14 cellular contexts compared by ENCODE assay signal in the genomic region with DNA sequence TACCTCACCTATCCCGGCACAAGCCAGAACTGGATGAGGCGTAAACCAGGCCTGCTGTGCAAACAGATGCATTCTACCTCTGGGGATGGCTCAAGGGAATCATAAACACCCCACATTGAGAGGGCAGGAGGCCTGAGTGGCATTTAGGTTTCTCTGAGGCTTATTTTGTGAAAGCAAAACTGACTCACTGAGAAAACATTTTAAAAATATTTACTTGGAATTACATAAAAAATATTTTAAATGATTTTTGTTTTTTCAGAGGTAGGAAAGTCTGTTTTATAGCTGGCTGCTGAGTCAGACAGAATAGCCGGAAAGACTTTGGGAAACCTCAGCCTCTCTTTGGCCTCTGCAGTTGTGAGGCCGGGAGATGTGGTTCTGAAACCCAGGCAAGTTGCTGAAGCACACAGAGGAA.
DNase-seq lines count a peak whose midpoint lies in the region; ATAC-seq and TF ChIP-seq lines count a peak whose summit lies in the region.
"Had no signal": no experiment of that assay in that cellular context is flagged by ENCODE, and none has a peak within 500 bp of the region (broad histone marks: within the 10 kb centered on the region; RNA-seq: fewer than 3 reads in every experiment).

No MANE protein-coding gene starts in this region.

- no peaks in the 10 kb centered on the region for H3K4me1 Mint-ChIP-seq in mesothelial cell of epicardium
- H3K4me1 Mint-ChIP-seq: activated CD4-positive, alpha-beta T cell treated with anti-CD3 and anti-CD28 coated beads for 36 hours; CD4-positive, CD25-positive, alpha-beta regulatory T cell had no signal

- TF ChIP-seq CTCF in AG10803 (conservative IDR thresholded peaks at IDR 0.05; ENCODE audit: low read length) = no peak
- TF ChIP-seq CTCF in astrocyte of the spinal cord (IDR thresholded peaks at IDR 0.05; ENCODE audit: low read depth, low read length) = no peak
- no peak for TF ChIP-seq CTCF in esophagus squamous epithelium (IDR thresholded peaks at IDR 0.05)
- TF ChIP-seq CTCF in mesothelial cell of epicardium (IDR thresholded peaks at IDR 0.05; ENCODE audit: unreplicated experiment) = no peak

- DNase-seq in AG10803 (ENCODE audit: low read depth) = peak; percentile 91
- DNase-seq in HS-27A (ENCODE audit: low read depth) = peak; percentile 95
- peak; percentile 78 for DNase-seq in astrocyte of the spinal cord (ENCODE audit: low read depth, low spot score)
- peak; percentile 55 for DNase-seq in myocyte (ENCODE audit: low read depth)
- DNase-seq in esophagus squamous epithelium (lab: John Stamatoyannopoulos, UW) = no peak
- DNase-seq in mesothelial cell of epicardium (ENCODE audit: low spot score in 2 of 2, unreplicated experiment in 2 of 2) = no peak
- DNase-seq: activated CD4-positive, alpha-beta T cell treated with anti-CD3 and anti-CD28 coated beads for 36 hours; activated T-cell treated with anti-CD3 and anti-CD28 coated beads, Interleukin-2, amount 50 U/mL, for 72 hours; CD4-positive, CD25-positive, alpha-beta regulatory T cell; OCI-M1; posterior cingulate gyrus had no signal

- H3K36me3 Mint-ChIP-seq in mesothelial cell of epicardium = no peaks in the 10 kb centered on the region
- H3K36me3 Mint-ChIP-seq: CD4-positive, CD25-positive, alpha-beta regulatory T cell had no signal

- H3K4me3 Mint-ChIP-seq in mesothelial cell of epicardium = no peak overlapping the region
- H3K4me3 Mint-ChIP-seq: activated CD4-positive, alpha-beta T cell treated with anti-CD3 and anti-CD28 coated beads for 36 hours; activated T-cell treated with anti-CD3 and anti-CD28 coated beads, Interleukin-2, amount 50 U/mL, for 72 hours; CD4-positive, CD25-positive, alpha-beta regulatory T cell had no signal

- 55 to 61% methylated on average over 4 of the region's 4 CpGs for WGBS in esophagus squamous epithelium, 2 donors

- no peak overlapping the region for H3K4me3 ChIP-seq in AG10803 (ENCODE audit: low read length)
- H3K4me3 ChIP-seq in astrocyte of the spinal cord (ENCODE audit: low read depth, low read length) = no peak overlapping the region
- H3K4me3 ChIP-seq in esophagus squamous epithelium = no peak overlapping the region
- H3K4me3 ChIP-seq: ascending aorta had no signal

- no peaks in the 10 kb centered on the region for H3K9me3 ChIP-seq in esophagus squamous epithelium
- H3K9me3 ChIP-seq: ascending aorta had no signal

- H3K9me3 Mint-ChIP-seq in mesothelial cell of epicardium = no peaks in the 10 kb centered on the region

- TF ChIP-seq POLR2A in esophagus squamous epithelium (IDR thresholded peaks at IDR 0.05) = no peak

- H3K27ac ChIP-seq in esophagus squamous epithelium = no peak overlapping the region
- H3K27ac ChIP-seq: ascending aorta had no signal

- in situ Hi-C loops in astrocyte of the spinal cord (cut with HindIII; ENCODE audit: low sequenced_read_pairs) = no loop called here

- no peaks in the 10 kb centered on the region for H3K4me1 ChIP-seq in esophagus squamous epithelium
- H3K4me1 ChIP-seq: ascending aorta had no signal

- no peaks in the 10 kb centered on the region for H3K27me3 ChIP-seq in esophagus squamous epithelium
- H3K27me3 ChIP-seq: ascending aorta had no signal

- peaks cover 19% of the 10 kb centered on the region for H3K27me3 Mint-ChIP-seq in mesothelial cell of epicardium (ENCODE audit: low read depth)
- H3K27me3 Mint-ChIP-seq: activated CD4-positive, alpha-beta T cell treated with anti-CD3 and anti-CD28 coated beads for 36 hours; CD4-positive, CD25-positive, alpha-beta regulatory T cell had no signal

- no peaks in the 10 kb centered on the region for H3K36me3 ChIP-seq in esophagus squamous epithelium
- H3K36me3 ChIP-seq: ascending aorta had no signal

- intact Hi-C loops in esophagus squamous epithelium (cut with DNase I) = no loop called here

- ATAC-seq in GM21825 (IDR thresholded peaks at IDR 0.05; ENCODE audit: unreplicated experiment) (no peak), GM19467 (IDR thresholded peaks at IDR 0.05; ENCODE audit: unreplicated experiment) (no peak)
- ATAC-seq: activated CD4-positive, alpha-beta T cell treated with anti-CD3 and anti-CD28 coated beads for 36 hours; activated T-cell treated with anti-CD3 and anti-CD28 coated beads, Interleukin-2, amount 50 U/mL, for 72 hours had no signal

- H3K27ac Mint-ChIP-seq in mesothelial cell of epicardium = no peak overlapping the region
- H3K27ac Mint-ChIP-seq: activated CD4-positive, alpha-beta T cell treated with anti-CD3 and anti-CD28 coated beads for 36 hours; activated T-cell treated with anti-CD3 and anti-CD28 coated beads, Interleukin-2, amount 50 U/mL, for 72 hours; CD4-positive, CD25-positive, alpha-beta regulatory T cell had no signal

Comparison
In these comparisons a context has a peak if more than half of its experiments do, and no peak if none do; other contexts are left out.
1. DNase-seq: peak in AG10803 (single experiment), HS-27A (single experiment), astrocyte of the spinal cord (single experiment) and myocyte (single experiment); none in esophagus squamous epithelium (single experiment) and mesothelial cell of epicardium (0 of 2).